8 cellular contexts compared by ENCODE assay signal in the genomic region with DNA sequence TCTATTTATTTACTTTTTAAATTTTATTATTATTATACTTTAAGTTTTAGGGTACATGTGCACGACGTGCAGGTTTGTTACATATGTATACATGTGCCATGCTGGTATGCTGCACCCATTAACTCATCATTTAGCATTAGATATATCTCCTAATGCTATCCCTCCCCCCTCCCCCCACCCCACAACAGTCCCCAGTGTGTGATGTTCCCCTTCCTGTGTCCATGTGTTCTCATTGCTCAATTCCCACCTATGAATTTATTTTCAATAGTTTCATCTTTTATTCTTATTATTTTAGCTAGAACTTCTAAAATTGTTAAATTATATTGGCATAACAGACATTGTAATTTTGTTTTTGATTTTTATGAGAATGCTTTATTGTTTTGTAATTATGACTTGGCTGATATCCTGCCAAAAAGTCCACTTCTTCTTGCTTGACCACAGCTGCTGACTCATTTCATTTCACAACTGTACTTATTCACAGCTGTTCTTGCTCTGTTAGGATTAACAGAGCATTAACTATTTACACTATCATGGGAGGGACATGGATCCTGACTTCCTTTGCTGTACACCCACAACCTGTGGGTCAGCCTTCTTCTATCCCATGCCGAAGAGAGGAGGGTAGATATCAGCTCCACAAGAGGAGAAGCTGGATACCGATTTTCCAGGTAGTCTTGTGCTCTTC. TPM values are rescaled to one million over a fixed set of nuclear protein-coding genes. Genes with fewer than 3 reads are reported as not detected.
DNase-seq lines count a peak whose midpoint lies in the region; ATAC-seq and TF ChIP-seq lines count a peak whose summit lies in the region.
"Not testable (repeated sequence)": the region's sequence is repeated elsewhere in the genome, so short reads cannot be mapped to it uniquely, and the experiment has no call there.

No MANE protein-coding gene starts in this region.

- H3K4me1 Mint-ChIP-seq in HFFc6 (ENCODE audit: low read depth) = peaks cover 66% of the 10 kb centered on the region
- H3K4me1 Mint-ChIP-seq in glutamatergic neuron (ENCODE audit: low read depth, unreplicated experiment) = not testable (repeated sequence)

- POLR2A ChIA-PET in AG04450 (lab: Yijun Ruan, JAX) = interaction anchor here (0.5 to 2.1 kb wide), 11 partner anchors 9 to 194 kb away, joined by 3 to 16 read pairs (median 5); no protein-coding TSS in a partner anchor

- DNase-seq in AG04450 (ENCODE audit: low read depth, low spot score) = peak; percentile 92
- peak; percentile 90 for DNase-seq in HFFc6
- DNase-seq in HK-2 (ENCODE audit: unreplicated experiment) = peak; percentile 30
- peak; percentile 12 for DNase-seq in SHP77 treated with DMSO at 0.1 percent for 48 hours (lab: John Stamatoyannopoulos, UW)
- DNase-seq in adrenal gland = peak in 4 of 7 donors; percentile 19 to 38 (median 29)
- not testable (repeated sequence) for DNase-seq in glutamatergic neuron; omental fat pad (ENCODE audit: low spot score)

- H3K27me3 ChIP-seq in AG04450 (ENCODE audit: control insufficient read depth, insufficient read depth, low read length) = not testable (repeated sequence)
- peaks cover 15% of the 10 kb centered on the region for H3K27me3 ChIP-seq in adrenal gland

- not testable (repeated sequence) for H3K9me3 Mint-ChIP-seq in HFFc6; glutamatergic neuron (ENCODE audit: unreplicated experiment)

- H3K27ac ChIP-seq in AG04450 (ENCODE audit: low read depth, low read length) = not testable (repeated sequence)
- H3K27ac ChIP-seq in adrenal gland = peak overlapping the region in 3 of 5 donors; percentile 46 to 69 (median 63)

- CTCF ChIA-PET in AG04450 (lab: Charles Lee) = interaction anchor here (1.2 to 6.6 kb wide), 4 partner anchors 22 to 346 kb away, joined by 3 to 68 read pairs (median 6); no protein-coding TSS in a partner anchor

- peak overlapping the region; percentile 87 for H3K4me3 Mint-ChIP-seq in HFFc6
- not testable (repeated sequence) for H3K4me3 Mint-ChIP-seq in glutamatergic neuron (ENCODE audit: unreplicated experiment)

- H3K36me3 Mint-ChIP-seq in HFFc6 (ENCODE audit: low read depth); glutamatergic neuron (ENCODE audit: unreplicated experiment): not testable (repeated sequence)

- H3K4me1 ChIP-seq in adrenal gland (replicated peaks in 1 of 2) = not testable (repeated sequence)

- WGBS in adrenal gland, 4 donors = 72 to 81% (median 77%) methylated on average over 4 of the region's 4 CpGs

- not testable (repeated sequence) for TF ChIP-seq CTCF in AG04450 (IDR thresholded peaks at IDR 0.05; ENCODE audit: low read depth, low read length); HFFc6 (IDR thresholded peaks at IDR 0.05); adrenal gland (IDR thresholded peaks at IDR 0.05); glutamatergic neuron (IDR thresholded peaks at IDR 0.05; ENCODE audit: partially characterized antibody, unreplicated experiment); omental fat pad (IDR thresholded peaks at IDR 0.05)

- not testable (repeated sequence) for H3K36me3 ChIP-seq in adrenal gland (replicated peaks in 1 of 2)

- H3K4me3 ChIP-seq in AG04450 (ENCODE audit: low read depth, low read length) (peak overlapping the region; percentile 53), adrenal gland (peak overlapping the region in 2 of 4 donors; percentile 4 to 8)

- peak overlapping the region; percentile 80 for H3K27ac Mint-ChIP-seq in HFFc6
- peak overlapping the region; percentile 76 for H3K27ac Mint-ChIP-seq in glutamatergic neuron (ENCODE audit: unreplicated experiment)

- intact Hi-C loops in adrenal gland (cut with DNase I) = loop anchor here (10.0 kb wide), 3 partner anchors 198 to 488 kb away; partner anchors contain the start of gene ARID5B (in 1 of the 2)

- ATAC-seq in GM18517 (IDR thresholded peaks at IDR 0.05; ENCODE audit: unreplicated experiment) (peak; percentile 89), omental fat pad (ENCODE audit: low FRiP score) (peak; percentile 95)

- not testable (repeated sequence) for TF ChIP-seq POLR2A in adrenal gland (IDR thresholded peaks at IDR 0.05)

- not testable (repeated sequence) for H3K27me3 Mint-ChIP-seq in HFFc6 (ENCODE audit: insufficient read depth); glutamatergic neuron (ENCODE audit: unreplicated experiment)

- H3K9me3 ChIP-seq in AG04450 (ENCODE audit: control insufficient read depth, insufficient read depth, low read length); adrenal gland (replicated peaks in 1 of 3): not testable (repeated sequence)

RNA-seq across cellular contexts. Expression of gene RTKN2, which starts 25.5 kb away (rescaled TPM):
- polyA plus RNA-seq in AG04450 (2011; rRNA removed) (1.0 and 1.4 TPM in 2 replicates), adrenal gland (under 1 TPM; 0.07 to 0.08 (median 0.07) TPM)
- 1.1 and 1.4 TPM in 2 replicates for polyA minus RNA-seq in AG04450 (2011; rRNA and poly(A)+ RNA removed)
- total RNA-seq in HFFc6 (2021; fragmentation: NEBNext Ultra II Directional; extraction: Animal tissue kit (Norgen Biotek cat#: 25700)) = 1 to 10 TPM; 2.9 to 5.5 (median 4.6) TPM
- total RNA-seq in adrenal gland (under 1 TPM in 4 of 8 donors, not detected in 4; 0.07 to 0.25 (median 0.13) TPM), glutamatergic neuron (ENCODE audit: unreplicated experiment) (3.2 TPM), omental fat pad (under 1 TPM in 3 of 4 donors, not detected in 1; 0.09 to 0.48 (median 0.38) TPM)
